In the genomic region with DNA sequence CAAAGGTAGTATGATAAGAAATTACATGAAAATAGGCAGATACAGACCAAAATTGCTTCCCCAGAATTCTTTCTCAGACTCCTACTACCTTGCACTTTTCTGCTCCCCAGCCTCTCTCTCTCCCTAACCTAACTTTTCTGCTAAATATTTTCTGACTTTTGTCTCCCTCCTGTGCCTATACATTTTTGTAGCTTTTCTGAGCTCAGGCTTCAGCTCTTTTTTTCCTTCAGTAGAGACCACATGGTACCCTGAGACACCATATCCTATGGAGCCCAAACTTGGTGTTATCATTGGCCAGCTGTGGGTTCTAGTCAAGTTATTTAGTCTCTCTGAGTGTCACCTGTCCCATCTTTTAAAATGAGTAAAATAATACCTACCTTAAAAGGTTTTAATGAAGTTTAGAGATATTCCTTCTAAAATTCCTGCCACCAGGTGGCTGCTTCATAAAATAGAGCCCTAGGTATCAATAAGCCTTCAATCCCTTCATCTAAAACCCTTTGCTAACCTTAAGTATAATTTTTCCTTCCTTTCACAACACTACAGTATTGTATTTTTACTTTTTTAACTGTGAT, we compare ENCODE assay signal across 15 cellular contexts.
DNase-seq lines count a peak whose midpoint lies in the region; ATAC-seq and TF ChIP-seq lines count a peak whose summit lies in the region.
"Had no signal": no experiment of that assay in that cellular context is flagged by ENCODE, and none has a peak within 500 bp of the region (broad histone marks: within the 10 kb centered on the region; RNA-seq: fewer than 3 reads in every experiment).

No MANE protein-coding gene starts in this region.

- H3K27me3 Mint-ChIP-seq in memory B cell, result peaks cover 6% of the 10 kb centered on the region

- DNase-seq in GM10248 (ENCODE audit: extremely low spot score) (no peak), MM.1S (no peak), mammary epithelial cell (no peak), memory B cell (ENCODE audit: low spot score in 2 of 2) (no peak), SHP77 treated with DMSO at 0.1 percent for 48 hours (lab: John Stamatoyannopoulos, UW) (no peak), DMS114 treated with DMSO at 0.1 percent for 48 hours (lab: John Stamatoyannopoulos, UW; ENCODE audit: unreplicated experiment) (no peak)
- DNase-seq: activated CD4-positive, alpha-beta T cell treated with anti-CD3 and anti-CD28 coated beads, Interleukin-2, amount 10 ng/mL, durations not matched to agents 24 days and 14 days; activated effector memory CD4-positive, alpha-beta T cell treated with anti-CD3 and anti-CD28 coated beads, Interleukin-2, amount 50 U/mL, for 16 hours; HCEC 1CT; head of caudate nucleus; Kasumi-1; NCI-H2227 treated with DMSO at 0.1 percent for 48 hours had no signal

- no peaks in the 10 kb centered on the region for H3K4me1 ChIP-seq in MM.1S (ENCODE audit: low read length)
- peaks cover 14% of the 10 kb centered on the region for H3K4me1 ChIP-seq in mammary epithelial cell (ENCODE audit: insufficient read depth, low read length)

- peaks cover 3% of the 10 kb centered on the region for H3K4me1 Mint-ChIP-seq in memory B cell
- H3K4me1 Mint-ChIP-seq: activated CD4-positive, alpha-beta T cell treated with anti-CD3 and anti-CD28 coated beads, Interleukin-2, amount 10 ng/mL, durations not matched to agents 24 days and 14 days had no signal

- no peaks in the 10 kb centered on the region for H3K36me3 Mint-ChIP-seq in memory B cell

- H3K9me3 ChIP-seq in MM.1S (replicated peaks; ENCODE audit: insufficient read depth, low read length) (no peaks in the 10 kb centered on the region), mammary epithelial cell (replicated peaks; ENCODE audit: insufficient read depth, low read length) (no peaks in the 10 kb centered on the region)

- BruUV-seq in mammary epithelial cell (replicated peaks; lab: Mats Ljungman, UMichigan), result no TSS peak

- TF ChIP-seq CTCF in GM10248 (IDR thresholded peaks at IDR 0.05; ENCODE audit: control extremely low read depth, extremely low read depth, low read depth, missing control alignments) (peak; percentile 8), MM.1S (IDR thresholded peaks at IDR 0.05; ENCODE audit: low read length) (peak; percentile 24), mammary epithelial cell (conservative IDR thresholded peaks at IDR 0.05 in 1 of 2, IDR thresholded peaks at IDR 0.05 in 1 of 2; ENCODE audit: extremely low read depth in 1 of 2, insufficient read depth in 1 of 2, low read depth in 1 of 2, low read length in 2 of 2) (peak; percentile 36 to 41)

- H3F3A ChIP-seq in MM.1S (ENCODE audit: insufficient read depth, low read length), result no peaks in the 10 kb centered on the region

- H3K27ac Mint-ChIP-seq in memory B cell, result peak overlapping the region; percentile 10
- H3K27ac Mint-ChIP-seq: activated CD4-positive, alpha-beta T cell treated with anti-CD3 and anti-CD28 coated beads, Interleukin-2, amount 10 ng/mL, durations not matched to agents 24 days and 14 days had no signal

- H3K4me3 Mint-ChIP-seq in memory B cell, result no peak overlapping the region
- H3K4me3 Mint-ChIP-seq: activated CD4-positive, alpha-beta T cell treated with anti-CD3 and anti-CD28 coated beads, Interleukin-2, amount 10 ng/mL, durations not matched to agents 24 days and 14 days had no signal

- H3K27me3 ChIP-seq in MM.1S (replicated peaks; ENCODE audit: insufficient read depth, low read length), result no peaks in the 10 kb centered on the region
- H3K27me3 ChIP-seq in mammary epithelial cell (ENCODE audit: insufficient read depth, low read length), result no peaks in the 10 kb centered on the region

- H3K79me2 ChIP-seq in MM.1S (ENCODE audit: low read length) (no peaks in the 10 kb centered on the region), mammary epithelial cell (ENCODE audit: insufficient read depth, low read length) (no peaks in the 10 kb centered on the region)

- H3K9me2 ChIP-seq in MM.1S (replicated peaks; ENCODE audit: insufficient read depth, low read length), result no peaks in the 10 kb centered on the region

- dilution Hi-C loops in mammary epithelial cell (cut with HindIII; ENCODE audit: low sequenced_read_pairs), result no loop called here

- H3K4me2 ChIP-seq in MM.1S (ENCODE audit: low read depth, low read length), result no peak overlapping the region
- H3K4me2 ChIP-seq in mammary epithelial cell (ENCODE audit: insufficient read depth, low read depth, low read length), result no peak overlapping the region

- POLR2A ChIA-PET in GM10248 (lab: Yijun Ruan, JAX), result no interaction called here

- no peak overlapping the region for H3K27ac ChIP-seq in MM.1S (ENCODE audit: low read length)
- no peak overlapping the region for H3K27ac ChIP-seq in mammary epithelial cell (ENCODE audit: insufficient read depth, low read depth, low read length)
- H3K27ac ChIP-seq: coronary artery had no signal

- no peak overlapping the region for H2AFZ ChIP-seq in MM.1S (ENCODE audit: low read length)
- H2AFZ ChIP-seq in mammary epithelial cell (ENCODE audit: low read depth, low read length), result no peak overlapping the region

- H4K20me1 ChIP-seq in MM.1S (ENCODE audit: insufficient read depth, low read length) (no peaks in the 10 kb centered on the region), mammary epithelial cell (ENCODE audit: insufficient read depth, low read length) (no peaks in the 10 kb centered on the region)

- H3K36me3 ChIP-seq in MM.1S (replicated peaks; ENCODE audit: insufficient read depth, low read length) (no peaks in the 10 kb centered on the region), mammary epithelial cell (ENCODE audit: insufficient read depth, low read length) (no peaks in the 10 kb centered on the region)

- intact Hi-C loops in mammary epithelial cell (cut with micrococcal nuclease), result loop anchor here (1.0 to 2.0 kb wide), 4 partner anchors 93 to 476 kb away; a partner anchor contains a TSS

- H3K9ac ChIP-seq in MM.1S (ENCODE audit: low read length) (no peak overlapping the region), mammary epithelial cell (ENCODE audit: insufficient read depth, low read length) (no peak overlapping the region)

- ATAC-seq in memory B cell (ENCODE audit: low read depth) (no peak), HG03108 (IDR thresholded peaks at IDR 0.05; ENCODE audit: unreplicated experiment) (no peak), GM18873 (IDR thresholded peaks at IDR 0.05; ENCODE audit: low FRiP score, unreplicated experiment) (no peak)

- H3K4me3 ChIP-seq in MM.1S (ENCODE audit: low read length) (no peak overlapping the region), mammary epithelial cell (replicated peaks in 1 of 3; ENCODE audit: insufficient read depth in 1 of 3, low read depth in 2 of 3, low read length in 3 of 3) (no peak overlapping the region)
- H3K4me3 ChIP-seq: coronary artery had no signal

- in situ Hi-C loops in mammary epithelial cell (cut with MboI; ENCODE audit: low sequenced_read_pairs in 2 of 2), result no loop called here

- no peaks in the 10 kb centered on the region for H3K9me3 Mint-ChIP-seq in memory B cell
- H3K9me3 Mint-ChIP-seq: activated CD4-positive, alpha-beta T cell treated with anti-CD3 and anti-CD28 coated beads, Interleukin-2, amount 10 ng/mL, durations not matched to agents 24 days and 14 days had no signal

- CTCF ChIA-PET in GM10248 (lab: Yijun Ruan, JAX) (interaction anchor here (1.0 to 1.3 kb wide), 3 partner anchors 10 to 36 kb away, joined by 3 to 5 read pairs (median 3); no protein-coding TSS in a partner anchor), mammary epithelial cell (lab: Charles Lee; ENCODE audit: low non-redundant PET) (interaction anchor here (0.6 to 0.8 kb wide), 6 partner anchors 79 to 475 kb away, joined by 3 to 13 read pairs (median 4); no protein-coding TSS in a partner anchor)
